In the genomic region with DNA sequence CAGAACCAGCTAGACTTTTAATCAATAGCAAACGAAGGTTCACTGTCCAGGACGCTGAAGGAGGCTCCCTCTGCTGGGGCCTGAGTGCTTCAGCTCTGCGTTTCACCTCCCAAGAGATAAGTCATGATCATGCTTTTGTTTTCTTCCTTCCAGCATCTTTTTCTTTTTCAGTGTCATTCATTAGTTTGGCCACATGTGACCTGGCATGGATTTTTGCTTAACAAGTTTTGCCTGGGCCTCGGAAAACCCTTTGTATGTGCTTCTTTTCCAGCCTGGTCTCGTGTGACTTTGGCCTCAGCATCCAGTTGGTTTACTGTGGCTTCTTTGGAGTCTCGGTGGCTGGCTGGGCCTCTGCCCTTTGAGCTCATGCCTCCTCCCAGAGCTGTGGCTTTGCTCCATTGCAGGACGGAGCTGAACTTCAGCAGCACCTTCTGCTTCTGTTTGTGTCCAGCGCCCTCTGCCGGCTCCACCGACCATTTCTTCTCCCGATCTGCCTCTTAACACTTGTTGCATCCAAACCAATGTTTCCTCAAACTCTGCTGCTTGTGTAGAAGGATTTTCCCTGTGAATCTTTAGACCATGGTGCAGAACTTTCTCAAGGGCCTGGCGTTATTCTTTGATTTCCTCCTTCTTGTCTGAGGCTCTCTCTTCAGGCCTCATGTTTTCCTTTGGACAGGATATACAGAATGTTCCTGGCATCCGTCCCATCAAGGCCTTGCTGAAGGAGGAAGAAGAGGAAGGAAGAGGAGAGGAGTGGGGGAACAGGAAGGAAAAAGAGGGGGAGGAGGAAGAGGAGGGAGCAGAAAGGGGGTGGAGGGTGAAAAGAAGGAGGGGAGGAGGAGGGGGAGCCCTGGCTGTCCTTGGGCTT, we compare ENCODE assay signal across 8 cellular contexts. TPM values are rescaled to one million over a fixed set of nuclear protein-coding genes. Genes with fewer than 3 reads are reported as not detected.
DNase-seq lines count a peak whose midpoint lies in the region; ATAC-seq and TF ChIP-seq lines count a peak whose summit lies in the region.

No MANE protein-coding gene starts in this region.

- intact Hi-C loops in left colon (cut with DNase I, micrococcal nuclease), result loop anchor here in 1 of 2 donors (10.0 kb wide), 2 partner anchors 99 to 409 kb away; partner anchors contain the start of gene RAMP1

- ATAC-seq in activated CD4-positive, CD25-positive, alpha-beta regulatory T cell treated with anti-CD3 and anti-CD28 coated beads, Interleukin-2, amount 50 U/mL, for 24 hours, result peak; percentile 43 to 53
- ATAC-seq in left colon (peak; percentile 88), GM21717 (IDR thresholded peaks at IDR 0.05; ENCODE audit: unreplicated experiment) (no peak)

- peak; percentile 84 for TF ChIP-seq CTCF in AG09309 (IDR thresholded peaks at IDR 0.05; ENCODE audit: control insufficient read depth, insufficient read depth, low read depth, low read length, missing control alignments)
- TF ChIP-seq CTCF in GM20000 (IDR thresholded peaks at IDR 0.05; ENCODE audit: extremely low read depth, missing control alignments), result peak; percentile 75
- peak; percentile 87 for TF ChIP-seq CTCF in choroid plexus epithelial cell (conservative IDR thresholded peaks at IDR 0.05; ENCODE audit: low read depth, low read length)

- DNase-seq in AG09309 (ENCODE audit: low read depth) (peak; percentile 78), GM20000 (ENCODE audit: low spot score) (peak; percentile 84), NCI-H226 (peak; percentile 59), choroid plexus epithelial cell (ENCODE audit: low read depth) (peak; percentile 97), left colon (peak; percentile 93 to 94)
- DNase-seq in stimulated activated CD4-positive, alpha-beta T cell treated with anti-CD3 and anti-CD28 coated beads, Interleukin-1b, Interleukin-23, amount 100 ng/mL, for 48 hours, result peak; percentile 68

- H3K4me3 ChIP-seq in AG09309 (ENCODE audit: control insufficient read depth, low read depth, low read length) (no peak overlapping the region), choroid plexus epithelial cell (ENCODE audit: low read depth, low read length) (no peak overlapping the region)

RNA-seq across cellular contexts. Expression of gene HES6, which starts 23.6 kb away (rescaled TPM):
- 10 to 100 TPM; 32.0 to 54.8 TPM for total RNA-seq in left colon

RNA-seq across cellular contexts. Expression of gene PER2, which starts 25.0 kb away (rescaled TPM):
- total RNA-seq in left colon, result 10 to 100 TPM; 16.9 to 35.4 TPM

RNA-seq across cellular contexts. Expression of gene TRAF3IP1, which starts 56.9 kb away (rescaled TPM):
- 10 to 100 TPM; 18.0 to 23.3 TPM for total RNA-seq in left colon

RNA-seq across cellular contexts. Expression of gene ILKAP, which starts 59.9 kb away (rescaled TPM):
- total RNA-seq in left colon, result 10 to 100 TPM; 32.7 to 38.6 TPM
